In the genomic region with DNA sequence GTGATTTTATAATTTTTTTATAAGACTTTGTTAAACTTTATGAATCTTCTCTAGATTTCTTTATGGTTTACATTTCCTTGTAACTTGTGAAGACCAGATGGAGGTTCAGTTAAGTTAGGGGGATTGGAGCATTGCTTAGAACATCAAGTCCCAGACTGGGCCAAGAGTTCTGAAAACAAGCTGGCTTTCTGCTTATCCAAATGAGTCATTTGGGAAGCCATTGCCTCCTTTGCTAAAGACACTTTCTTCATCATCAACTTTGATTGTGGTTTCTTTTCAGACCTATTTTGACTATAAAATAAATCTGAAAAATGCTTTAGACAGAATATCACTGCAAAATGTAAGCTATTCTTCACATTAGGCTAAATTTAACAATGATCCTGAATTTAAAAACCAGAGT, we compare ENCODE assay signal across 20 cellular contexts.
"Had no signal": no experiment of that assay in that cellular context is flagged by ENCODE, and none has a peak within 500 bp of the region (broad histone marks: within the 10 kb centered on the region; RNA-seq: fewer than 3 reads in every experiment).

No MANE protein-coding gene starts in this region.

- H3K27ac Mint-ChIP-seq: activated naive CD4-positive, alpha-beta T cell treated with anti-CD3 and anti-CD28 coated beads, Interleukin-2, amount 50 U/mL, for 72 hours; natural killer cell treated with Interleukin-12 subunit alpha and Interleukin-12 subunit beta and Interleukin-15 and Interleukin-18, amount 100 ng/mL, for 72 hours; stimulated activated naive CD8-positive, alpha-beta T cell treated with anti-CD3 and anti-CD28 coated beads, Interleukin-15, Interleukin-2, amounts not matched to agents 100 ng/mL and 50 ng/mL, for 24 hours; WTC11 had no signal

- H3K4me3 Mint-ChIP-seq: central memory CD8-positive, alpha-beta T cell; natural killer cell treated with Interleukin-12 subunit alpha and Interleukin-12 subunit beta and Interleukin-15 and Interleukin-18, amount 100 ng/mL, for 72 hours; stimulated activated naive CD8-positive, alpha-beta T cell treated with anti-CD3 and anti-CD28 coated beads, Interleukin-15, Interleukin-2, amounts not matched to agents 100 ng/mL and 50 ng/mL, for 24 hours; WTC11 had no signal

- ATAC-seq: activated naive CD4-positive, alpha-beta T cell treated with anti-CD3 and anti-CD28 coated beads, Interleukin-2, amount 50 U/mL, for 72 hours; gastrocnemius medialis; natural killer cell treated with Interleukin-12 subunit alpha and Interleukin-12 subunit beta and Interleukin-15 and Interleukin-18, amount 100 ng/mL, for 72 hours; right cardiac atrium; WTC11 had no signal

- H3K27me3 Mint-ChIP-seq: central memory CD8-positive, alpha-beta T cell; natural killer cell treated with Interleukin-12 subunit alpha and Interleukin-12 subunit beta and Interleukin-15 and Interleukin-18, amount 100 ng/mL, for 72 hours; stimulated activated naive CD8-positive, alpha-beta T cell treated with anti-CD3 and anti-CD28 coated beads, Interleukin-15, Interleukin-2, amounts not matched to agents 100 ng/mL and 50 ng/mL, for 24 hours had no signal

- H3K9me3 ChIP-seq: adrenal gland, breast epithelium, colonic mucosa, gastrocnemius medialis, prostate gland, tibial nerve had no signal

- H3K36me3 ChIP-seq: adrenal gland, breast epithelium, colonic mucosa, gastrocnemius medialis, prostate gland, tibial nerve had no signal

- DNase-seq: activated T-cell treated with anti-CD3 and anti-CD28 coated beads, Interleukin-2, amount 50 U/mL, for 1 hour; adrenal gland; colonic mucosa; gastrocnemius medialis; hippocampal formation; midbrain; right cardiac atrium; stimulated activated CD4-positive, alpha-beta T cell treated with anti-CD3 and anti-CD28 coated beads, Interleukin-12 subunit alpha, Interleukin-12 subunit beta, amount 100 ng/mL, for 4 hours; stimulated activated CD4-positive, alpha-beta T cell treated with anti-CD3 and anti-CD28 coated beads, Interleukin-4, amount 100 ng/mL, for 4 hours; substantia nigra; T-helper 1 cell had no signal

- H3K9me3 Mint-ChIP-seq: activated naive CD4-positive, alpha-beta T cell treated with anti-CD3 and anti-CD28 coated beads, Interleukin-2, amount 50 U/mL, for 72 hours; stimulated activated naive CD8-positive, alpha-beta T cell treated with anti-CD3 and anti-CD28 coated beads, Interleukin-15, Interleukin-2, amounts not matched to agents 100 ng/mL and 50 ng/mL, for 24 hours; WTC11 had no signal

- H3K27me3 ChIP-seq: adrenal gland, breast epithelium, colonic mucosa, gastrocnemius medialis, tibial nerve had no signal

- H3K4me1 Mint-ChIP-seq: central memory CD8-positive, alpha-beta T cell had no signal

- H3K4me1 ChIP-seq: breast epithelium, colonic mucosa, prostate gland had no signal

- H3K27ac ChIP-seq: adrenal gland, breast epithelium, colonic mucosa, epithelial cell of prostate, gastrocnemius medialis, tibial nerve had no signal

- H3K36me3 Mint-ChIP-seq: activated naive CD4-positive, alpha-beta T cell treated with anti-CD3 and anti-CD28 coated beads, Interleukin-2, amount 50 U/mL, for 72 hours; natural killer cell treated with Interleukin-12 subunit alpha and Interleukin-12 subunit beta and Interleukin-15 and Interleukin-18, amount 100 ng/mL, for 72 hours; WTC11 had no signal

- H3K4me3 ChIP-seq: adrenal gland, breast epithelium, colonic mucosa, gastrocnemius medialis, prostate gland, tibial nerve had no signal
